Comparison of ENCODE assay signal across 11 cellular contexts in genomic region chr19:13979224-13979623, GRCh38. TPM values are rescaled to one million over a fixed set of nuclear protein-coding genes. Genes with fewer than 3 reads are reported as not detected.
DNase-seq lines count a peak whose midpoint lies in the region; ATAC-seq, FAIRE-seq and TF ChIP-seq lines count a peak whose summit lies in the region.
"Had no signal": no experiment of that assay in that cellular context is flagged by ENCODE, and none has a peak within 500 bp of the region (broad histone marks: within the 10 kb centered on the region; RNA-seq: fewer than 3 reads in every experiment).

No MANE protein-coding gene starts in this region.

- H3K9me3 ChIP-seq in tibial artery = no peaks in the 10 kb centered on the region

- no peak overlapping the region for H2BK15ac ChIP-seq in mesendoderm (replicated peaks; ENCODE audit: low read depth)

- peaks cover 3 to 14% of the 10 kb centered on the region in 2 donors for H3K4me1 Mint-ChIP-seq in effector memory CD8-positive, alpha-beta T cell (ENCODE audit: low read depth in 2 of 2)

- peak overlapping the region; percentile 87 for H3K56ac ChIP-seq in mesendoderm (ENCODE audit: low read length)

- H3K18ac ChIP-seq in mesendoderm (ENCODE audit: low read length) = peak overlapping the region; percentile 82

- H3K36me3 Mint-ChIP-seq in effector memory CD8-positive, alpha-beta T cell (ENCODE audit: insufficient read depth) = peaks cover 18% of the 10 kb centered on the region

- ATAC-seq in effector memory CD8-positive, alpha-beta T cell (replicated peaks) = peak; percentile 26
- ATAC-seq in GM21717 (IDR thresholded peaks at IDR 0.05; ENCODE audit: unreplicated experiment) = no peak

- intact Hi-C loops in tibial artery (cut with DNase I; ENCODE audit: low total_unique reads) = no loop called here

- H3K79me1 ChIP-seq in mesendoderm (ENCODE audit: low read length) = no peaks in the 10 kb centered on the region

- H3K4me3 ChIP-seq in mesendoderm (ENCODE audit: low read length) (no peak overlapping the region), tibial artery (peak overlapping the region; percentile 54 to 63)

- H3K23ac ChIP-seq in mesendoderm (ENCODE audit: low read length) = no peak overlapping the region

- H3K27me3 Mint-ChIP-seq in effector memory CD8-positive, alpha-beta T cell = no peaks in the 10 kb centered on the region

- H3K9ac ChIP-seq in mesendoderm (ENCODE audit: low read length) = peak overlapping the region; percentile 70

- H3K36me3 ChIP-seq in mesendoderm (ENCODE audit: control insufficient read depth, insufficient read depth, low read length) (no peaks in the 10 kb centered on the region), tibial artery (peaks cover 0 to 47% (median 5%) of the 10 kb centered on the region in 3 donors)

- H4K5ac ChIP-seq in mesendoderm (ENCODE audit: low read length) = no peak overlapping the region

- peak overlapping the region; percentile 91 for H3K4ac ChIP-seq in mesendoderm (ENCODE audit: low read depth, low read length)

- H3K27ac ChIP-seq in mesendoderm (ENCODE audit: low read depth, low read length) (peak overlapping the region; percentile 80), tibial artery (peak overlapping the region; percentile 73 to 76)
- H3K27ac ChIP-seq: 22Rv1 had no signal

- peak; percentile 21 for DNase-seq in NCI-H748 (lab: John Stamatoyannopoulos, UW; ENCODE audit: unreplicated experiment)
- no peak for DNase-seq in NCI-H748 treated with DMSO at 0.1 percent for 48 hours (lab: John Stamatoyannopoulos, UW)
- no peak for DNase-seq in effector memory CD8-positive, alpha-beta T cell
- DNase-seq in mesendoderm = peak; percentile 56
- no peak for DNase-seq in tibial artery
- no peak for DNase-seq in frontal cortex (ENCODE audit: low spot score in 2 of 2)
- DNase-seq in AML-193 (lab: John Stamatoyannopoulos, UW) = no peak
- DNase-seq: effector CD4-positive, alpha-beta T cell; KG1 had no signal

- no peaks in the 10 kb centered on the region for H3K9me3 Mint-ChIP-seq in effector memory CD8-positive, alpha-beta T cell

- H3K4me3 Mint-ChIP-seq in effector memory CD8-positive, alpha-beta T cell = peak overlapping the region in 1 of 2 donors; percentile 51

- WGBS in mesendoderm (ENCODE audit: extremely low coverage, insufficient coverage, low lambda C conversion rate) = no CpG with 5 or more reads among the region's 13 CpGs

- no peak for TF ChIP-seq CTCF in tibial artery (IDR thresholded peaks at IDR 0.05)

- FAIRE-seq in frontal cortex (lab: Jason Lieb, UNC) = no peak

- no peak overlapping the region for H2BK5ac ChIP-seq in mesendoderm (ENCODE audit: low read length)

- H3K4me1 ChIP-seq in mesendoderm (ENCODE audit: control insufficient read depth, low read depth, low read length) (peaks cover 3% of the 10 kb centered on the region), tibial artery (peaks cover 0 to 30% (median 19%) of the 10 kb centered on the region in 4 donors)

- H3K79me2 ChIP-seq in mesendoderm (ENCODE audit: control insufficient read depth, insufficient read depth, low read length) = no peaks in the 10 kb centered on the region

- no peaks in the 10 kb centered on the region for H3K27me3 ChIP-seq in mesendoderm (ENCODE audit: insufficient read depth, low read length, poor library complexity)
- no peaks in the 10 kb centered on the region for H3K27me3 ChIP-seq in tibial artery

- no peak overlapping the region for H2BK120ac ChIP-seq in mesendoderm (ENCODE audit: low read depth, low read length)

- H3K27ac Mint-ChIP-seq in effector memory CD8-positive, alpha-beta T cell = peak overlapping the region in 1 of 2 donors; percentile 94

- no peak overlapping the region for H4K8ac ChIP-seq in mesendoderm (ENCODE audit: low read depth, low read length)

- H2AK5ac ChIP-seq in mesendoderm (ENCODE audit: low read length) = no peak overlapping the region

- H3K4me2 ChIP-seq in mesendoderm (ENCODE audit: low read length) = peak overlapping the region; percentile 78

RNA-seq across cellular contexts. Expression of gene RFX1, which starts 26.9 kb away (rescaled TPM):
- 7.7 TPM for polyA plus RNA-seq in mesendoderm (2013, experiment 1 of 2)
- 7.4 TPM for polyA plus RNA-seq in mesendoderm (2013, experiment 2 of 2)
- total RNA-seq in frontal cortex = 1.2 TPM

RNA-seq across cellular contexts. Expression of gene DCAF15, which starts 26.9 kb away (rescaled TPM):
- polyA plus RNA-seq in mesendoderm (2013, experiment 1 of 2) = 41.4 TPM
- 40.1 TPM for polyA plus RNA-seq in mesendoderm (2013, experiment 2 of 2)
- 13.0 TPM for total RNA-seq in frontal cortex

RNA-seq across cellular contexts. Expression of gene PODNL1, which starts 41.0 kb away (rescaled TPM):
- polyA plus RNA-seq in mesendoderm (2013, experiment 1 of 2) = 0.21 TPM
- polyA plus RNA-seq in mesendoderm (2013, experiment 2 of 2) = 0.25 TPM
- total RNA-seq in frontal cortex = 0.41 TPM

RNA-seq across cellular contexts. Expression of gene RLN3, which starts 48.7 kb away (rescaled TPM):
- polyA plus RNA-seq in mesendoderm (2013, experiment 1 of 2) = not detected
- polyA plus RNA-seq in mesendoderm (2013, experiment 2 of 2) = not detected
- not detected for total RNA-seq in frontal cortex

RNA-seq across cellular contexts. Expression of gene IL27RA, which starts 52.3 kb away (rescaled TPM):
- polyA plus RNA-seq in mesendoderm (2013, experiment 1 of 2) = 6.1 TPM
- 5.8 TPM for polyA plus RNA-seq in mesendoderm (2013, experiment 2 of 2)
- 5.7 TPM for total RNA-seq in frontal cortex

Comparison
In these comparisons a context has a peak if more than half of its experiments do, and no peak if none do; other contexts are left out.
1. DNase-seq: peak in NCI-H748 (single experiment) and mesendoderm (single experiment); none in NCI-H748 treated with DMSO at 0.1 percent for 48 hours (single experiment), effector memory CD8-positive, alpha-beta T cell (0 of 3), tibial artery (0 of 2), frontal cortex (0 of 2) and AML-193 (0 of 2).